ENCODE assay signal across 19 cellular contexts in genomic region chr5:148214665-148215064, GRCh38. TPM values are rescaled to one million over a fixed set of nuclear protein-coding genes. Genes with fewer than 3 reads are reported as not detected.
DNase-seq lines count a peak whose midpoint lies in the region; ATAC-seq and TF ChIP-seq lines count a peak whose summit lies in the region.
"Had no signal": no experiment of that assay in that cellular context is flagged by ENCODE, and none has a peak within 500 bp of the region (broad histone marks: within the 10 kb centered on the region; RNA-seq: fewer than 3 reads in every experiment).

No MANE protein-coding gene starts in this region.

- peak; percentile 91 for ATAC-seq in PC-3
- no peak for ATAC-seq in HG03354 (IDR thresholded peaks at IDR 0.05; ENCODE audit: poor library complexity, severe bottlenecking, unreplicated experiment)
- ATAC-seq: CD8-positive, alpha-beta T cell; HCT116 had no signal

- H3K4me3 ChIP-seq in PC-3 (ENCODE audit: low read length) = no peak overlapping the region
- H3K4me3 ChIP-seq: GM23248 had no signal

- H3K4me2 ChIP-seq in PC-3 (ENCODE audit: low read length) = no peak overlapping the region

- H3K4me1 ChIP-seq in PC-3 (ENCODE audit: insufficient read depth, low read length) = peaks cover 8% of the 10 kb centered on the region; the same call in 1 of the 2 replicates

- H3K9me2 ChIP-seq in PC-3 (replicated peaks; ENCODE audit: low read length) = no peaks in the 10 kb centered on the region

- H3K27me3 ChIP-seq in PC-3 (ENCODE audit: low read length) = no peaks in the 10 kb centered on the region

- no peaks in the 10 kb centered on the region for H3K36me3 ChIP-seq in PC-3 (ENCODE audit: low read depth, low read length)

- no peaks in the 10 kb centered on the region for H3K79me2 ChIP-seq in PC-3 (ENCODE audit: low read length)

- no peak overlapping the region for H2AFZ ChIP-seq in PC-3 (ENCODE audit: low read length)
- H2AFZ ChIP-seq: GM23248 had no signal

- H3F3A ChIP-seq in PC-3 (ENCODE audit: low read length, unreplicated experiment) = no peaks in the 10 kb centered on the region

- DNase-seq in PC-3 (peak; percentile 31), astrocyte of the hippocampus (ENCODE audit: low read depth, low spot score) (peak; percentile 16), medulla oblongata (ENCODE audit: extremely low spot score) (peak; percentile 16), head of caudate nucleus (no peak), NOMO-1 treated with DMSO at 0.1 percent for 48 hours (lab: John Stamatoyannopoulos, UW; ENCODE audit: unreplicated experiment) (no peak), LoVo (ENCODE audit: low spot score) (no peak)
- DNase-seq: C1 segment of cervical spinal cord; Caco-2; CD4-positive, CD25-positive, alpha-beta regulatory T cell; CD8-positive, alpha-beta T cell; DMS153; DND-41; GM23248; H9 had no signal

- POLR2A ChIA-PET in PC-3 (lab: Charles Lee; ENCODE audit: unreplicated experiment) = no interaction called here

- BruUV-seq in PC-3 (replicated peaks; lab: Mats Ljungman, UMichigan) = no TSS peak

- CTCF ChIA-PET in PC-3 (lab: Charles Lee) = no interaction called here

- H3K9ac ChIP-seq in PC-3 (ENCODE audit: low read length) = no peak overlapping the region
- H3K9ac ChIP-seq: GM23248 had no signal

- no peak for TF ChIP-seq CTCF in PC-3 (conservative IDR thresholded peaks at IDR 0.05; ENCODE audit: low read depth, low read length)

- no peaks in the 10 kb centered on the region for H3K9me3 ChIP-seq in PC-3 (ENCODE audit: low read length)
- H3K9me3 ChIP-seq: Caco-2 had no signal

- intact Hi-C loops in PC-3 (cut with micrococcal nuclease) = loop anchor here (1.0 kb wide), 1 partner anchor 10 kb away; no protein-coding TSS in a partner anchor
- intact Hi-C loops in head of caudate nucleus (cut with DNase I) = no loop called here

- H4K20me1 ChIP-seq in PC-3 (ENCODE audit: low read length) = no peaks in the 10 kb centered on the region

- H3K27ac ChIP-seq in PC-3 (ENCODE audit: low read length) = peak overlapping the region; percentile 19; the same call in 1 of the 2 replicates
- H3K27ac ChIP-seq: GM23248 had no signal

RNA-seq across cellular contexts. Expression of gene SPINK6, which starts 11.8 kb away (rescaled TPM):
- total RNA-seq in PC-3 (2014; rRNA removed) = not detected in 2 replicates
- total RNA-seq: A673; Caco-2; CD4-positive, CD25-positive, alpha-beta regulatory T cell; CD8-positive, alpha-beta T cell; GM23248; H4; H9 had no signal

RNA-seq across cellular contexts. Expression of gene MARCOL, which starts 23.7 kb away (rescaled TPM):
- total RNA-seq in PC-3 (2014; rRNA removed) = not detected in 2 replicates
- total RNA-seq: A172; A673; Caco-2; CD4-positive, CD25-positive, alpha-beta regulatory T cell; CD8-positive, alpha-beta T cell; GM23248; H4; H9 had no signal

RNA-seq across cellular contexts. Expression of gene SPINK14, which starts 46.3 kb away (rescaled TPM):
- total RNA-seq in PC-3 (2014; rRNA removed) = not detected in 2 replicates
- total RNA-seq: A172; A673; Caco-2; CD4-positive, CD25-positive, alpha-beta regulatory T cell; CD8-positive, alpha-beta T cell; GM23248; H4; H9 had no signal

RNA-seq across cellular contexts. Expression of gene SPINK13, which starts 53.9 kb away (rescaled TPM):
- total RNA-seq in PC-3 (2014; rRNA removed) = 3.0 TPM in 1 of 2 replicates, not detected in the other
- total RNA-seq: A172; A673; Caco-2; CD4-positive, CD25-positive, alpha-beta regulatory T cell; CD8-positive, alpha-beta T cell; GM23248; H4; H9 had no signal

Comparison
In these comparisons a context has a peak if more than half of its experiments do, and no peak if none do; other contexts are left out.
1. DNase-seq: peak in PC-3 (single experiment), astrocyte of the hippocampus (single experiment) and medulla oblongata (single experiment); none in head of caudate nucleus (0 of 42), NOMO-1 treated with DMSO at 0.1 percent for 48 hours (single experiment) and LoVo (single experiment).